In genomic region chr1:16012590-16013219, GRCh38 we compare ENCODE assay signal across 1 cellular context.
A peak's percentile ranks its signal among the peaks of the same experiment; 100 is the strongest.
TF ChIP-seq lines count a peak whose summit lies in the region.

No MANE protein-coding gene starts in this region.

TF ChIP-seq in IMR-90, 13 proteins besides CTCF, POLR2A, EP300 and RAD21:
- peak; percentile 80 for TF ChIP-seq CEBPB (IDR thresholded peaks at IDR 0.05; ENCODE audit: low read depth, low read length)
- TF ChIP-seq MAFK (IDR thresholded peaks at IDR 0.05; ENCODE audit: low read depth, low read length) = no peak
